Comparison of ENCODE assay signal across 13 cellular contexts in the genomic region with DNA sequence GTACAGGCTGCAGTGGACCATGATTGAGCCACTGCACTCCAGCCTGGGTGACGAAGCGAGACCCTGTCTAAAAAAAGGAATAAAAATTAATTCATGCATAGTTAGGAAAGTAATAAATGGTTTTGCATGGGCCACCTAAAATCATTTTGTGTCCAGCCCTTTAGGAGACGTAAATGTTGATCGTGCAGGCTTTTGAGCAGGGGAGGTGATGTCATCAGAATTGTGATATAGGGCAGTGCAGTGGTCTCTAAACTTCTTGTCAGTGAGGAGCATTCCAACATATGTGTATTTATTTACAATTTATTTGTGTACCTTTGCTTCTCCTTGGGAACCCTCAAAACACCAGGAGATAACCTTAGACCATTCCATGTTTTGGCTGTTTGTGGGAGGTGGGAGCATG. TPM values are rescaled to one million over a fixed set of nuclear protein-coding genes. Genes with fewer than 3 reads are reported as not detected.
DNase-seq lines count a peak whose midpoint lies in the region; ATAC-seq and TF ChIP-seq lines count a peak whose summit lies in the region.
"Had no signal": no experiment of that assay in that cellular context is flagged by ENCODE, and none has a peak within 500 bp of the region (broad histone marks: within the 10 kb centered on the region; RNA-seq: fewer than 3 reads in every experiment).

No MANE protein-coding gene starts in this region.

- POLR2A ChIA-PET in activated CD8-positive, alpha-beta T cell treated with anti-CD3 and anti-CD28 coated beads for 36 hours (lab: Charles Lee): interaction anchor here (1.5 kb wide), 1 partner anchor 129 kb away, joined by 3 read pairs; no protein-coding TSS in a partner anchor

- ATAC-seq in activated CD8-positive, alpha-beta T cell treated with anti-CD3 and anti-CD28 coated beads for 36 hours: no peak
- no peak for ATAC-seq in lower lobe of right lung
- no peak for ATAC-seq in HG03139 (IDR thresholded peaks at IDR 0.05; ENCODE audit: unreplicated experiment)
- ATAC-seq: stimulated activated naive B cell treated with anti-CD40 and anti-IgM and Interleukin-4, amounts not matched to agents 10 μg/mL and 1 μg/mL and 100 μg/mL, for 72 hours had no signal

- no peak for TF ChIP-seq CTCF in activated CD8-positive, alpha-beta T cell treated with anti-CD3 and anti-CD28 coated beads for 36 hours (IDR thresholded peaks at IDR 0.05)
- TF ChIP-seq CTCF in lower lobe of right lung (IDR thresholded peaks at IDR 0.05): no peak
- no peak for TF ChIP-seq CTCF in type B pancreatic cell (conservative IDR thresholded peaks at IDR 0.05)
- no peak for TF ChIP-seq CTCF in brain microvascular endothelial cell (IDR thresholded peaks at IDR 0.05; ENCODE audit: low read depth, low read length, missing control alignments)

- in situ Hi-C loops in brain microvascular endothelial cell (cut with HindIII; ENCODE audit: low pct_ligation_motif_present, low sequenced_read_pairs): no loop called here

- H3K36me3 ChIP-seq in lower lobe of right lung (no peaks in the 10 kb centered on the region), brain microvascular endothelial cell (replicated peaks) (no peaks in the 10 kb centered on the region)
- H3K36me3 ChIP-seq: HAP-1 had no signal

- H3K27ac ChIP-seq in lower lobe of right lung (peak overlapping the region; percentile 36), brain microvascular endothelial cell (no peak overlapping the region)

- H3K9me3 Mint-ChIP-seq in activated naive CD4-positive, alpha-beta T cell treated with anti-CD3 and anti-CD28 coated beads, Interleukin-2, amount 50 U/mL, for 24 hours: no peaks in the 10 kb centered on the region
- no peaks in the 10 kb centered on the region for H3K9me3 Mint-ChIP-seq in activated CD8-positive, alpha-beta T cell treated with anti-CD3 and anti-CD28 coated beads for 36 hours
- no peaks in the 10 kb centered on the region for H3K9me3 Mint-ChIP-seq in type B pancreatic cell
- H3K9me3 Mint-ChIP-seq: stimulated activated naive B cell treated with anti-CD40 and anti-IgM and Interleukin-4, amounts not matched to agents 10 μg/mL and 1 μg/mL and 100 μg/mL, for 72 hours had no signal

- no peaks in the 10 kb centered on the region for H3K9me3 ChIP-seq in lower lobe of right lung
- H3K9me3 ChIP-seq: HAP-1 had no signal

- H3K4me1 Mint-ChIP-seq in activated naive CD4-positive, alpha-beta T cell treated with anti-CD3 and anti-CD28 coated beads, Interleukin-2, amount 50 U/mL, for 24 hours: peaks cover 58% of the 10 kb centered on the region
- H3K4me1 Mint-ChIP-seq in activated CD8-positive, alpha-beta T cell treated with anti-CD3 and anti-CD28 coated beads for 36 hours (ENCODE audit: low read depth): peaks cover 49% of the 10 kb centered on the region
- H3K4me1 Mint-ChIP-seq in type B pancreatic cell (ENCODE audit: unreplicated experiment): peaks cover 35% of the 10 kb centered on the region

- H3K27me3 Mint-ChIP-seq in activated naive CD4-positive, alpha-beta T cell treated with anti-CD3 and anti-CD28 coated beads, Interleukin-2, amount 50 U/mL, for 24 hours: no peaks in the 10 kb centered on the region
- no peaks in the 10 kb centered on the region for H3K27me3 Mint-ChIP-seq in activated CD8-positive, alpha-beta T cell treated with anti-CD3 and anti-CD28 coated beads for 36 hours
- no peaks in the 10 kb centered on the region for H3K27me3 Mint-ChIP-seq in type B pancreatic cell
- H3K27me3 Mint-ChIP-seq: stimulated activated naive B cell treated with anti-CD40 and anti-IgM and Interleukin-4, amounts not matched to agents 10 μg/mL and 1 μg/mL and 100 μg/mL, for 72 hours had no signal

- peaks cover 51% of the 10 kb centered on the region for H3K4me1 ChIP-seq in lower lobe of right lung

- intact Hi-C loops in activated CD8-positive, alpha-beta T cell treated with anti-CD3 and anti-CD28 coated beads for 36 hours (cut with micrococcal nuclease): no loop called here
- intact Hi-C loops in lower lobe of right lung (cut with DNase I): no loop called here

- peak overlapping the region; percentile 59 for H3K27ac Mint-ChIP-seq in activated naive CD4-positive, alpha-beta T cell treated with anti-CD3 and anti-CD28 coated beads, Interleukin-2, amount 50 U/mL, for 24 hours
- H3K27ac Mint-ChIP-seq in activated CD8-positive, alpha-beta T cell treated with anti-CD3 and anti-CD28 coated beads for 36 hours: peak overlapping the region; percentile 45
- peak overlapping the region; percentile 94 for H3K27ac Mint-ChIP-seq in type B pancreatic cell
- H3K27ac Mint-ChIP-seq: stimulated activated naive B cell treated with anti-CD40 and anti-IgM and Interleukin-4, amounts not matched to agents 10 μg/mL and 1 μg/mL and 100 μg/mL, for 72 hours had no signal

- no peaks in the 10 kb centered on the region for H3K27me3 ChIP-seq in lower lobe of right lung (ENCODE audit: low read depth)
- no peaks in the 10 kb centered on the region for H3K27me3 ChIP-seq in brain microvascular endothelial cell (replicated peaks)

- H3K4me3 Mint-ChIP-seq in activated naive CD4-positive, alpha-beta T cell treated with anti-CD3 and anti-CD28 coated beads, Interleukin-2, amount 50 U/mL, for 24 hours: peak overlapping the region; percentile 93
- peak overlapping the region; percentile 89 for H3K4me3 Mint-ChIP-seq in activated CD8-positive, alpha-beta T cell treated with anti-CD3 and anti-CD28 coated beads for 36 hours
- H3K4me3 Mint-ChIP-seq in type B pancreatic cell: peak overlapping the region; percentile 96

- CTCF ChIA-PET in activated CD8-positive, alpha-beta T cell treated with anti-CD3 and anti-CD28 coated beads for 36 hours (lab: Charles Lee): interaction anchor here (1.6 to 2.6 kb wide), 2 partner anchors 22 to 27 kb away, joined by 7 to 9 read pairs; no protein-coding TSS in a partner anchor

- no peak for DNase-seq in activated naive CD4-positive, alpha-beta T cell treated with Interleukin-2 at 50 U/mL for 16 hours
- DNase-seq in activated CD8-positive, alpha-beta T cell treated with anti-CD3 and anti-CD28 coated beads for 36 hours: no peak
- DNase-seq in lower lobe of right lung (no peak), type B pancreatic cell (ENCODE audit: extremely low spot score, unreplicated experiment) (no peak), hippocampal formation (lab: John Stamatoyannopoulos, UW) (no peak), brain microvascular endothelial cell (no peak)
- DNase-seq: dermis blood vessel endothelial cell; EL; retina; stimulated activated naive B cell treated with anti-CD40 and anti-IgM and Interleukin-4, amounts not matched to agents 10 μg/mL and 1 μg/mL and 100 μg/mL, for 72 hours had no signal

- H3K4me3 ChIP-seq in lower lobe of right lung: no peak overlapping the region
- H3K4me3 ChIP-seq in brain microvascular endothelial cell (ENCODE audit: low read depth, low read length): no peak overlapping the region
- H3K4me3 ChIP-seq: HAP-1 had no signal

- peaks cover 3% of the 10 kb centered on the region for H3K36me3 Mint-ChIP-seq in activated naive CD4-positive, alpha-beta T cell treated with anti-CD3 and anti-CD28 coated beads, Interleukin-2, amount 50 U/mL, for 24 hours
- H3K36me3 Mint-ChIP-seq in activated CD8-positive, alpha-beta T cell treated with anti-CD3 and anti-CD28 coated beads for 36 hours (ENCODE audit: low read depth): peaks cover 11% of the 10 kb centered on the region
- peaks cover 12% of the 10 kb centered on the region for H3K36me3 Mint-ChIP-seq in type B pancreatic cell

RNA-seq across cellular contexts. Expression of a gene that starts 3.0 kb away (rescaled TPM):
- total RNA-seq in activated CD8-positive, alpha-beta T cell treated with anti-CD3 and anti-CD28 coated beads for 36 hours: 10 to 100 TPM; 97.0 to 98.7 TPM
- total RNA-seq in lower lobe of right lung: 85.0 TPM
- 182 and 244 TPM in 2 replicates for total RNA-seq in type B pancreatic cell (ENCODE audit: low replicate concordance)

RNA-seq across cellular contexts. Expression of a gene that starts 35.3 kb away (rescaled TPM):
- total RNA-seq in activated CD8-positive, alpha-beta T cell treated with anti-CD3 and anti-CD28 coated beads for 36 hours: 10 to 100 TPM; 14.7 to 17.7 TPM
- total RNA-seq in lower lobe of right lung (17.3 TPM), type B pancreatic cell (ENCODE audit: low replicate concordance) (31.8 and 33.7 TPM in 2 replicates)

RNA-seq across cellular contexts. Expression of a gene that starts 35.4 kb away (rescaled TPM):
- total RNA-seq in activated CD8-positive, alpha-beta T cell treated with anti-CD3 and anti-CD28 coated beads for 36 hours: 10 to 100 TPM; 21.7 to 24.4 TPM
- total RNA-seq in lower lobe of right lung (42.2 TPM), type B pancreatic cell (ENCODE audit: low replicate concordance) (58.5 and 124 TPM in 2 replicates)
